ENCODE assay signal across 2 cellular contexts in genomic region chr5:144125163-144125726, GRCh38.
TF ChIP-seq lines count a peak whose summit lies in the region.

No MANE protein-coding gene starts in this region.

TF ChIP-seq in H1, 55 proteins besides CTCF, POLR2A, EP300 and RAD21 (continued from another document):
- TF ChIP-seq GABPA (IDR thresholded peaks at IDR 0.05; ENCODE audit: borderline replicate concordance, insufficient read depth, low read length) (no peak), KDM1A (IDR thresholded peaks at IDR 0.05; ENCODE audit: borderline replicate concordance, low read length) (no peak)

TF ChIP-seq in HEK293T, 16 proteins besides CTCF, POLR2A, EP300 and RAD21 (continued from another document):
- TF ChIP-seq PKNOX1 (IDR thresholded peaks at IDR 0.05) (no peak), ELF4 (IDR thresholded peaks at IDR 0.05) (no peak), L3MBTL2 (conservative IDR thresholded peaks at IDR 0.05) (no peak), FOXA1 (IDR thresholded peaks at IDR 0.05) (no peak), SUZ12 (IDR thresholded peaks at IDR 0.05) (no peak), NFRKB (IDR thresholded peaks at IDR 0.05) (no peak), FOXM1 (IDR thresholded peaks at IDR 0.05; ENCODE audit: borderline replicate concordance) (no peak), BHLHE40 (IDR thresholded peaks at IDR 0.05; ENCODE audit: borderline replicate concordance) (no peak), ZNF384 (IDR thresholded peaks at IDR 0.05) (no peak), HDGF (IDR thresholded peaks at IDR 0.05; ENCODE audit: borderline replicate concordance) (no peak)
